Comparison of ENCODE assay signal across 1 cellular context in genomic region chr22:41562461-41562860, GRCh38.
TF ChIP-seq lines count a peak whose summit lies in the region.

No MANE protein-coding gene starts in this region.

TF ChIP-seq in HepG2, 621 proteins besides CTCF, POLR2A, EP300 and RAD21:
- TF ChIP-seq ZNF292 (CRISPR knock-in tag; IDR thresholded peaks at IDR 0.05; ENCODE audit: borderline replicate concordance, low read depth) (no peak), ZNF709 (CRISPR knock-in tag; IDR thresholded peaks at IDR 0.05) (no peak), REL (CRISPR knock-in tag; conservative IDR thresholded peaks at IDR 0.05) (no peak), NFYC (CRISPR knock-in tag; IDR thresholded peaks at IDR 0.05) (no peak), ZNF484 (CRISPR knock-in tag; IDR thresholded peaks at IDR 0.05; ENCODE audit: borderline replicate concordance, low read depth) (no peak), ATF7 (IDR thresholded peaks at IDR 0.05) (no peak), ATF7 (CRISPR knock-in tag; IDR thresholded peaks at IDR 0.05) (no peak), SNAPC4 (CRISPR knock-in tag; IDR thresholded peaks at IDR 0.05) (no peak), ZBTB7B (CRISPR knock-in tag; IDR thresholded peaks at IDR 0.05) (no peak), U2AF2 (IDR thresholded peaks at IDR 0.05; ENCODE audit: low read depth, low read length) (no peak), ZMYM2 (CRISPR knock-in tag; IDR thresholded peaks at IDR 0.05) (no peak), ZNF605 (CRISPR knock-in tag; IDR thresholded peaks at IDR 0.05) (no peak), ZKSCAN1 (IDR thresholded peaks at IDR 0.05; ENCODE audit: low read length) (no peak), ZNF546 (CRISPR knock-in tag; conservative IDR thresholded peaks at IDR 0.05) (no peak)
- TF ChIP-seq, protein P1, sequence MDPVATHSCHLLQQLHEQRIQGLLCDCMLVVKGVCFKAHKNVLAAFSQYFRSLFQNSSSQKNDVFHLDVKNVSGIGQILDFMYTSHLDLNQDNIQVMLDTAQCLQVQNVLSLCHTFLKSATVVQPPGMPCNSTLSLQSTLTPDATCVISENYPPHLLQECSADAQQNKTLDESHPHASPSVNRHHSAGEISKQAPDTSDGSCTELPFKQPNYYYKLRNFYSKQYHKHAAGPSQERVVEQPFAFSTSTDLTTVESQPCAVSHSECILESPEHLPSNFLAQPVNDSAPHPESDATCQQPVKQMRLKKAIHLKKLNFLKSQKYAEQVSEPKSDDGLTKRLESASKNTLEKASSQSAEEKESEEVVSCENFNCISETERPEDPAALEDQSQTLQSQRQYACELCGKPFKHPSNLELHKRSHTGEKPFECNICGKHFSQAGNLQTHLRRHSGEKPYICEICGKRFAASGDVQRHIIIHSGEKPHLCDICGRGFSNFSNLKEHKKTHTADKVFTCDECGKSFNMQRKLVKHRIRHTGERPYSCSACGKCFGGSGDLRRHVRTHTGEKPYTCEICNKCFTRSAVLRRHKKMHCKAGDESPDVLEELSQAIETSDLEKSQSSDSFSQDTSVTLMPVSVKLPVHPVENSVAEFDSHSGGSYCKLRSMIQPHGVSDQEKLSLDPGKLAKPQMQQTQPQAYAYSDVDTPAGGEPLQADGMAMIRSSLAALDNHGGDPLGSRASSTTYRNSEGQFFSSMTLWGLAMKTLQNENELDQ (CRISPR knock-in tag; IDR thresholded peaks at IDR 0.05; ENCODE audit: borderline replicate concordance): no peak
- TF ChIP-seq, protein P2, sequence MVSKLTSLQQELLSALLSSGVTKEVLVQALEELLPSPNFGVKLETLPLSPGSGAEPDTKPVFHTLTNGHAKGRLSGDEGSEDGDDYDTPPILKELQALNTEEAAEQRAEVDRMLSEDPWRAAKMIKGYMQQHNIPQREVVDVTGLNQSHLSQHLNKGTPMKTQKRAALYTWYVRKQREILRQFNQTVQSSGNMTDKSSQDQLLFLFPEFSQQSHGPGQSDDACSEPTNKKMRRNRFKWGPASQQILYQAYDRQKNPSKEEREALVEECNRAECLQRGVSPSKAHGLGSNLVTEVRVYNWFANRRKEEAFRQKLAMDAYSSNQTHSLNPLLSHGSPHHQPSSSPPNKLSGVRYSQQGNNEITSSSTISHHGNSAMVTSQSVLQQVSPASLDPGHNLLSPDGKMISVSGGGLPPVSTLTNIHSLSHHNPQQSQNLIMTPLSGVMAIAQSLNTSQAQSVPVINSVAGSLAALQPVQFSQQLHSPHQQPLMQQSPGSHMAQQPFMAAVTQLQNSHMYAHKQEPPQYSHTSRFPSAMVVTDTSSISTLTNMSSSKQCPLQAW (CRISPR knock-in tag; IDR thresholded peaks at IDR 0.05): no peak
- TF ChIP-seq, protein P3, sequence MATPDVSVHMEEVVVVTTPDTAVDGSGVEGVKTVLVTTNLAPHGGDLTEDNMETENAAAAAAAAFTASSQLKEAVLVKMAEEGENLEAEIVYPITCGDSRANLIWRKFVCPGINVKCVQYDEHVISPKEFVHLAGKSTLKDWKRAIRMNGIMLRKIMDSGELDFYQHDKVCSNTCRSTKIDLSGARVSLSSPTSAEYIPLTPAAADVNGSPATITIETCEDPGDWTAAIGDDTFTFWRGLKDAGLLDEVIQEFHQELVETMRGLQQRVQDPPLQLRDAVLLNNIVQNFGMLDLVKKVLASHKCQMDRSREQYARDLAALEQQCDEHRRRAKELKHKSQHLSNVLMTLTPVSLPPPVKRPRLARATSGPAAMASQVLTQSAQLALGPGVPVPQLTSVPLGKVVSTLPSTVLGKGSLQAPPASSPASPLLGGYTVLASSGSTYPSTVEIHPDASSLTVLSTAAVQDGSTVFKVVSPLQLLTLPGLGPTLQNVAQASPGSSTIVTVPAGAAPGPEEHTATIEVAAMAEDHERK (CRISPR knock-in tag; IDR thresholded peaks at IDR 0.05; ENCODE audit: low read depth): no peak
- TF ChIP-seq, protein P4, sequence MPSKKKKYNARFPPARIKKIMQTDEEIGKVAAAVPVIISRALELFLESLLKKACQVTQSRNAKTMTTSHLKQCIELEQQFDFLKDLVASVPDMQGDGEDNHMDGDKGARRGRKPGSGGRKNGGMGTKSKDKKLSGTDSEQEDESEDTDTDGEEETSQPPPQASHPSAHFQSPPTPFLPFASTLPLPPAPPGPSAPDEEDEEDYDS (CRISPR knock-in tag; IDR thresholded peaks at IDR 0.05): no peak
TF ChIP-seq in HepG2: peak in this region for 0.
